ENCODE assay signal across 9 cellular contexts in the genomic region with DNA sequence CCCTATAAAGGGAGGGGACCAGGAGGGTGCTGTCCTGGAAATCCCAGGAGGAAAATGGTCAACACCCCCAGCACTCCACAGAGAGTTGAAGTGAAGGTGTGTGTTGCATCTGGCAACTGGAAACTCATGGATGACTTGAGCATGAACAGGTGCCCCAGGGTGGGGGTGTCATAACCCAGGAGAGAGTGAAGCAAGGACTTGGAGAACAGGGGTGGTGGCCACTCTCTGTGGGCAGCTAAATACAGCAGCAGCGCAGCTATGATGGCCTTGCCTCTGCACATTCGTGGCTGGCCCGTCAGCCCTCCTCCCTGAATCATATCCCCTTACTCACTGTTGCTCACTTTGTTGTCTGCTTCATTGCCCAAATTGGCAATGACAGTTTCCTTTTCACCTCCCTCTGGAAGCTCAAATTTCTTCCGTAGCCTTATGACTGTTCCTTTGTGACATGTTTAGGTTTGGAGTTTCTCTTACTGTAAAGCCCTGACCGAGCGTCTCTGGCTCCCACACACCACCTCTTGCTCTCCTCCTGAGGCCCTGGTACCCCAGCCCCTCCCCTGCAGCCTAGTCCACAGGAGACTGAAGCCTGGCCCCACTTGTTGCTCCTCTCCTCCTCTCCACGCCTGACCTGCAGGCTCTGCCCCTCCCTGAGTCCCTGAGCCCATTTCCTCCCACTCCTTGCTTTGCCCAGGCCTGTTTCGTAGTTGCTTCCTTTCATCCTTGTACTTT.
DNase-seq lines count a peak whose midpoint lies in the region; ATAC-seq and TF ChIP-seq lines count a peak whose summit lies in the region.
"Had no signal": no experiment of that assay in that cellular context is flagged by ENCODE, and none has a peak within 500 bp of the region (broad histone marks: within the 10 kb centered on the region; RNA-seq: fewer than 3 reads in every experiment).

No MANE protein-coding gene starts in this region.

- peaks cover 5 to 56% (median 32%) of the 10 kb centered on the region in 6 donors for H3K4me1 ChIP-seq in spleen

- peaks cover 6% of the 10 kb centered on the region for H3K36me3 Mint-ChIP-seq in T-helper 17 cell (ENCODE audit: low read depth)

- H3K27me3 ChIP-seq in spleen (replicated peaks in 1 of 7), result no peaks in the 10 kb centered on the region

- TF ChIP-seq CTCF in spleen (IDR thresholded peaks at IDR 0.05 in 8 of 11, conservative IDR thresholded peaks at IDR 0.05 in 3 of 11), result no peak

- no peak overlapping the region for H3K4me3 ChIP-seq in spleen

- intact Hi-C loops in spleen (cut with DNase I; ENCODE audit: low total_unique reads), result no loop called here

- no peaks in the 10 kb centered on the region for H3K27me3 Mint-ChIP-seq in T-helper 17 cell
- H3K27me3 Mint-ChIP-seq: memory B cell had no signal

- H3K4me3 Mint-ChIP-seq in T-helper 17 cell, result peak overlapping the region; percentile 61
- H3K4me3 Mint-ChIP-seq: memory B cell had no signal

- 42 to 52% (median 45%) methylated on average over 8 of the region's 8 CpGs for WGBS in spleen, 5 donors

- peak overlapping the region; percentile 90 for H3K27ac Mint-ChIP-seq in T-helper 17 cell
- H3K27ac Mint-ChIP-seq: memory B cell had no signal

- H3K9me3 ChIP-seq in T-helper 17 cell (ENCODE audit: control insufficient read depth, low read length, poor library complexity, severe bottlenecking) (no peaks in the 10 kb centered on the region), spleen (no peaks in the 10 kb centered on the region)

- H3K27ac ChIP-seq in spleen, result peak overlapping the region in 7 of 8 donors; percentile 42 to 80 (median 64)

- DNase-seq in NCI-H2107 treated with DMSO at 0.1 percent for 48 hours (lab: John Stamatoyannopoulos, UW; ENCODE audit: unreplicated experiment) (peak; percentile 32), NCI-H2107 (lab: John Stamatoyannopoulos, UW) (no peak), T-helper 17 cell (no peak), glomerular endothelial cell (ENCODE audit: extremely low read depth, low read depth, low spot score) (peak; percentile 79), spleen (no peak), NCI-H1417 treated with DMSO at 0.1 percent for 48 hours (lab: John Stamatoyannopoulos, UW) (no peak)
- DNase-seq in effector CD8-positive, alpha-beta T cell (lab: John Stamatoyannopoulos, UW), result no peak

- no peak for ATAC-seq in T-helper 17 cell
- ATAC-seq in HG03280 (IDR thresholded peaks at IDR 0.05; ENCODE audit: unreplicated experiment), result no peak

- no peaks in the 10 kb centered on the region for H3K36me3 ChIP-seq in spleen

- TF ChIP-seq POLR2A in spleen (IDR thresholded peaks at IDR 0.05), result no peak

- H3K4me1 Mint-ChIP-seq in T-helper 17 cell, result peaks cover 86% of the 10 kb centered on the region

Comparison
In these comparisons a context has a peak if more than half of its experiments do, and no peak if none do; other contexts are left out.
1. DNase-seq: peak in NCI-H2107 treated with DMSO at 0.1 percent for 48 hours (single experiment) and glomerular endothelial cell (single experiment); none in NCI-H2107 (single experiment), T-helper 17 cell (0 of 3), spleen (single experiment), effector CD8-positive, alpha-beta T cell (single experiment) and NCI-H1417 treated with DMSO at 0.1 percent for 48 hours (single experiment).